In the genomic region with DNA sequence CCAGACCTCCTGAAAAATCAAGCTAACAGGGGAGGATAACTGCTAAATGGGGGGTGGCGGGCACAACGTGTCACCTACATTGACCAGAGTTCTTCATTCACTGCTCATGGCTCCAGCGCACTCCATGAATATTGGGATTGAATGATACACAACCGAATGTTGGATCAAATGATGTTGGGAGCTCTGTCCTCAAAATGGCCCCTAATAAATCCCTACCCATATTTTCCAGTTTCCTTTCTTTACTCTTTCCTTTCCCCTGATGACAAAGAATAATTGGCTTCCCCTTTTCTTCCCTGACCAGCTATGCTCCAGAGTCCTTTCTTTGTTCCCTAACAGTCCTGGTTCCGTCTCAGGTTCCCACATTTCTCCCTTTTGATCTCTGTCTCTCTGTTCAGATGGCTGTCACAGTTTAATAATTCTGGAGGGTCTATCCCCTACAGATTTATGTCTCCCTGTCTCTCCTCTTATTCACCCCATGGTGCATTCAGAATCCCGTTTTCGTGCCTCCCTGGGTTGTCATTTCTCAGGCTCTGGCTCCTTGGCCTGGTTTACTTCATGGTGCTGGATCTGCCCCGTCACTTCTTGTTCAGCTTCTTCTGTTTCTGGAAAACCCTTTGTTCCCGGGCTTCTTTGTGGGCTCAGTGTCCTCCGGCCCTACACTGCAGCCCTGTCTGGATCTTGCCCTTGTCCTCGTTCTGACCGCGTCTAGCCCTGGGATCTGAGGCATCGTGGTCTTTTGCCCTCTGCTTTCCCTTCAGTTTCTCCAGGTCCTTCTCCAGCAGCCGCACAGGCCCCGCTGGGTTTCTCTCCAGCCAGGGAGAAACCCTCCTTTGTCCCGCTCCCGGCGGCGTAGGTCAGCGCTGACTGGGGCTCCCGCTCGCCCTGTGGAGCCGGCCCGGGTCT, we compare ENCODE assay signal across 7 cellular contexts.
DNase-seq lines count a peak whose midpoint lies in the region; ATAC-seq and TF ChIP-seq lines count a peak whose summit lies in the region.

No MANE protein-coding gene starts in this region.

- peak overlapping the region; percentile 88 for H3K4me2 ChIP-seq in GM23248 (ENCODE audit: unreplicated experiment)
- peak overlapping the region; percentile 94 for H3K4me2 ChIP-seq in PC-9

- POLR2A ChIA-PET in PC-9 (lab: Charles Lee; ENCODE audit: unreplicated experiment) = interaction anchor here (0.7 kb wide), 1 partner anchor 516 kb away, joined by 5 read pairs; no protein-coding TSS in a partner anchor

- H3K9me3 ChIP-seq in GM23248 (ENCODE audit: low read depth) = no peaks in the 10 kb centered on the region
- H3K9me3 ChIP-seq in PC-9 (ENCODE audit: insufficient read depth, low read depth) = no peaks in the 10 kb centered on the region

- H2AFZ ChIP-seq in GM23248 = peak overlapping the region; percentile 82
- H2AFZ ChIP-seq in PC-9 = peak overlapping the region; percentile 60; the same call in 1 of the 2 replicates

- peak overlapping the region; percentile 85 for H3K9ac ChIP-seq in GM23248

- H3K27me3 ChIP-seq in GM23248 (replicated peaks; ENCODE audit: insufficient read depth) (no peaks in the 10 kb centered on the region), PC-9 (ENCODE audit: insufficient read depth, low read depth) (no peaks in the 10 kb centered on the region)

- intact Hi-C loops in PC-9 (cut with micrococcal nuclease; ENCODE audit: unreplicated experiment) = loop anchor here (1.0 kb wide), 2 partner anchors 13 to 79 kb away; no protein-coding TSS in a partner anchor

- H3K27ac ChIP-seq in GM23248 = peak overlapping the region; percentile 77
- H3K27ac ChIP-seq in PC-9 = peak overlapping the region; percentile 74
- H3K27ac ChIP-seq in epithelial cell of prostate = peak overlapping the region; percentile 97

- ATAC-seq in GM18873 (IDR thresholded peaks at IDR 0.05; ENCODE audit: low FRiP score, unreplicated experiment) (no peak), HG03460 (IDR thresholded peaks at IDR 0.05; ENCODE audit: unreplicated experiment) (no peak)

- peak; percentile 67 for DNase-seq in GM23248
- no peak for DNase-seq in PC-9
- DNase-seq in epithelial cell of prostate (ENCODE audit: low read depth, low spot score) = no peak
- DNase-seq in myocyte (ENCODE audit: low read depth) = peak; percentile 59
- DNase-seq in NCI-H446 (lab: John Stamatoyannopoulos, UW) = no peak

- CTCF ChIA-PET in PC-9 (lab: Charles Lee) = interaction anchor here (0.6 to 3.7 kb wide), 6 partner anchors 28 to 475 kb away, joined by 3 to 35 read pairs (median 8); no protein-coding TSS in a partner anchor

- H3K36me3 ChIP-seq in GM23248 (ENCODE audit: low read depth) = no peaks in the 10 kb centered on the region
- H3K36me3 ChIP-seq in PC-9 (ENCODE audit: low read depth) = no peaks in the 10 kb centered on the region

- H3K9me2 ChIP-seq in GM23248 (ENCODE audit: insufficient read depth) = no peaks in the 10 kb centered on the region
- H3K9me2 ChIP-seq in PC-9 (ENCODE audit: insufficient read depth) = no peaks in the 10 kb centered on the region

- no TSS peak for BruUV-seq in PC-9 (replicated peaks; lab: Mats Ljungman, UMichigan)

- in situ Hi-C loops in GM23248 (cut with MboI) = loop anchor here (10.0 kb wide), 2 partner anchors 80 to 160 kb away; no protein-coding TSS in a partner anchor

- H4K20me1 ChIP-seq in GM23248 (ENCODE audit: insufficient read depth) = no peaks in the 10 kb centered on the region
- no peaks in the 10 kb centered on the region for H4K20me1 ChIP-seq in PC-9 (ENCODE audit: insufficient read depth)

- H3K4me3 ChIP-seq in GM23248 (peak overlapping the region; percentile 94), PC-9 (peak overlapping the region; percentile 95; the same call in 1 of the 2 replicates)

- no peak for TF ChIP-seq CTCF in PC-9 (conservative IDR thresholded peaks at IDR 0.05)

- H3K4me1 ChIP-seq in GM23248 (ENCODE audit: insufficient read depth) (peaks cover 42% of the 10 kb centered on the region), PC-9 (replicated peaks; ENCODE audit: insufficient read depth) (peaks cover 49% of the 10 kb centered on the region)

- H3F3A ChIP-seq in GM23248 (ENCODE audit: insufficient read depth) (peaks cover 20% of the 10 kb centered on the region), PC-9 (ENCODE audit: insufficient read depth, low read depth) (peaks cover 23% of the 10 kb centered on the region)

- WGBS in GM23248 (ENCODE audit: low coverage in 1 of 2, low lambda C conversion rate in 2 of 2, missing lambda C conversion rate in 2 of 2), 2 experiments = 20 to 22% methylated on average over 25 of the region's 25 CpGs

- H3K79me2 ChIP-seq in GM23248 (ENCODE audit: insufficient read depth) (peaks cover 38% of the 10 kb centered on the region), PC-9 (ENCODE audit: low read depth) (peaks cover 38% of the 10 kb centered on the region)

Comparison
In these comparisons a context has a peak if more than half of its experiments do, and no peak if none do; other contexts are left out.
1. DNase-seq: peak in GM23248 (single experiment) and myocyte (single experiment); none in PC-9 (0 of 2), epithelial cell of prostate (single experiment) and NCI-H446 (0 of 2).
2. Peak in every context shown above with its lines, with median percentiles within 50 percentile points of each other: H3K27ac ChIP-seq.